Comparison of ENCODE assay signal across 1 cellular context in genomic region chr5:174204914-174205313, GRCh38.
TF ChIP-seq lines count a peak whose summit lies in the region.

No MANE protein-coding gene starts in this region.

TF ChIP-seq in HepG2, 621 proteins besides CTCF, POLR2A, EP300 and RAD21 (continued from another document):
- no peak for TF ChIP-seq THAP8 (CRISPR knock-in tag; IDR thresholded peaks at IDR 0.05; ENCODE audit: borderline replicate concordance)
TF ChIP-seq in HepG2: peak in this region for 0.
